ENCODE assay signal across 2 cellular contexts in the genomic region with DNA sequence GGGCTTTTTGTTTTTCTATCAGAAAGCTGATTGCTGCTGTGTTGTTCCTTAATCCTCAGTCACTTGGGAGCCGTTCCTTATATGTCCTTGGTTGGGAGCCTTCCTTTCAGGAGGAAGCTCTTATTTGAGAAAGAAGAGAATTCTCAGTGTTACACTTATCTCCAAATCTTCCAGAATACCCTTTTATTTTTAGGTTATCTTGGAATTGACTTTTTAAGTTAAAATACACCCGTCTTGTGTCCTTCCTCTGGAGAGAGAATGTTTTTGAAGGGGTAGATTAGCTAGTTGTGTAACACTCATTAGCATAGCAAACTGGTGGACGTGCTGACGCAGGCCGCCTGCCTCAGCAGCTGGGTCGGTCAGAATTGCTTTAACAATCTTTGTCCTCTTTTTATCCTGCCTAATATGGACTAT.
TF ChIP-seq lines count a peak whose summit lies in the region.

No MANE protein-coding gene starts in this region.

TF ChIP-seq in H1, 55 proteins besides CTCF, POLR2A, EP300 and RAD21:
- TF ChIP-seq, protein P1, sequence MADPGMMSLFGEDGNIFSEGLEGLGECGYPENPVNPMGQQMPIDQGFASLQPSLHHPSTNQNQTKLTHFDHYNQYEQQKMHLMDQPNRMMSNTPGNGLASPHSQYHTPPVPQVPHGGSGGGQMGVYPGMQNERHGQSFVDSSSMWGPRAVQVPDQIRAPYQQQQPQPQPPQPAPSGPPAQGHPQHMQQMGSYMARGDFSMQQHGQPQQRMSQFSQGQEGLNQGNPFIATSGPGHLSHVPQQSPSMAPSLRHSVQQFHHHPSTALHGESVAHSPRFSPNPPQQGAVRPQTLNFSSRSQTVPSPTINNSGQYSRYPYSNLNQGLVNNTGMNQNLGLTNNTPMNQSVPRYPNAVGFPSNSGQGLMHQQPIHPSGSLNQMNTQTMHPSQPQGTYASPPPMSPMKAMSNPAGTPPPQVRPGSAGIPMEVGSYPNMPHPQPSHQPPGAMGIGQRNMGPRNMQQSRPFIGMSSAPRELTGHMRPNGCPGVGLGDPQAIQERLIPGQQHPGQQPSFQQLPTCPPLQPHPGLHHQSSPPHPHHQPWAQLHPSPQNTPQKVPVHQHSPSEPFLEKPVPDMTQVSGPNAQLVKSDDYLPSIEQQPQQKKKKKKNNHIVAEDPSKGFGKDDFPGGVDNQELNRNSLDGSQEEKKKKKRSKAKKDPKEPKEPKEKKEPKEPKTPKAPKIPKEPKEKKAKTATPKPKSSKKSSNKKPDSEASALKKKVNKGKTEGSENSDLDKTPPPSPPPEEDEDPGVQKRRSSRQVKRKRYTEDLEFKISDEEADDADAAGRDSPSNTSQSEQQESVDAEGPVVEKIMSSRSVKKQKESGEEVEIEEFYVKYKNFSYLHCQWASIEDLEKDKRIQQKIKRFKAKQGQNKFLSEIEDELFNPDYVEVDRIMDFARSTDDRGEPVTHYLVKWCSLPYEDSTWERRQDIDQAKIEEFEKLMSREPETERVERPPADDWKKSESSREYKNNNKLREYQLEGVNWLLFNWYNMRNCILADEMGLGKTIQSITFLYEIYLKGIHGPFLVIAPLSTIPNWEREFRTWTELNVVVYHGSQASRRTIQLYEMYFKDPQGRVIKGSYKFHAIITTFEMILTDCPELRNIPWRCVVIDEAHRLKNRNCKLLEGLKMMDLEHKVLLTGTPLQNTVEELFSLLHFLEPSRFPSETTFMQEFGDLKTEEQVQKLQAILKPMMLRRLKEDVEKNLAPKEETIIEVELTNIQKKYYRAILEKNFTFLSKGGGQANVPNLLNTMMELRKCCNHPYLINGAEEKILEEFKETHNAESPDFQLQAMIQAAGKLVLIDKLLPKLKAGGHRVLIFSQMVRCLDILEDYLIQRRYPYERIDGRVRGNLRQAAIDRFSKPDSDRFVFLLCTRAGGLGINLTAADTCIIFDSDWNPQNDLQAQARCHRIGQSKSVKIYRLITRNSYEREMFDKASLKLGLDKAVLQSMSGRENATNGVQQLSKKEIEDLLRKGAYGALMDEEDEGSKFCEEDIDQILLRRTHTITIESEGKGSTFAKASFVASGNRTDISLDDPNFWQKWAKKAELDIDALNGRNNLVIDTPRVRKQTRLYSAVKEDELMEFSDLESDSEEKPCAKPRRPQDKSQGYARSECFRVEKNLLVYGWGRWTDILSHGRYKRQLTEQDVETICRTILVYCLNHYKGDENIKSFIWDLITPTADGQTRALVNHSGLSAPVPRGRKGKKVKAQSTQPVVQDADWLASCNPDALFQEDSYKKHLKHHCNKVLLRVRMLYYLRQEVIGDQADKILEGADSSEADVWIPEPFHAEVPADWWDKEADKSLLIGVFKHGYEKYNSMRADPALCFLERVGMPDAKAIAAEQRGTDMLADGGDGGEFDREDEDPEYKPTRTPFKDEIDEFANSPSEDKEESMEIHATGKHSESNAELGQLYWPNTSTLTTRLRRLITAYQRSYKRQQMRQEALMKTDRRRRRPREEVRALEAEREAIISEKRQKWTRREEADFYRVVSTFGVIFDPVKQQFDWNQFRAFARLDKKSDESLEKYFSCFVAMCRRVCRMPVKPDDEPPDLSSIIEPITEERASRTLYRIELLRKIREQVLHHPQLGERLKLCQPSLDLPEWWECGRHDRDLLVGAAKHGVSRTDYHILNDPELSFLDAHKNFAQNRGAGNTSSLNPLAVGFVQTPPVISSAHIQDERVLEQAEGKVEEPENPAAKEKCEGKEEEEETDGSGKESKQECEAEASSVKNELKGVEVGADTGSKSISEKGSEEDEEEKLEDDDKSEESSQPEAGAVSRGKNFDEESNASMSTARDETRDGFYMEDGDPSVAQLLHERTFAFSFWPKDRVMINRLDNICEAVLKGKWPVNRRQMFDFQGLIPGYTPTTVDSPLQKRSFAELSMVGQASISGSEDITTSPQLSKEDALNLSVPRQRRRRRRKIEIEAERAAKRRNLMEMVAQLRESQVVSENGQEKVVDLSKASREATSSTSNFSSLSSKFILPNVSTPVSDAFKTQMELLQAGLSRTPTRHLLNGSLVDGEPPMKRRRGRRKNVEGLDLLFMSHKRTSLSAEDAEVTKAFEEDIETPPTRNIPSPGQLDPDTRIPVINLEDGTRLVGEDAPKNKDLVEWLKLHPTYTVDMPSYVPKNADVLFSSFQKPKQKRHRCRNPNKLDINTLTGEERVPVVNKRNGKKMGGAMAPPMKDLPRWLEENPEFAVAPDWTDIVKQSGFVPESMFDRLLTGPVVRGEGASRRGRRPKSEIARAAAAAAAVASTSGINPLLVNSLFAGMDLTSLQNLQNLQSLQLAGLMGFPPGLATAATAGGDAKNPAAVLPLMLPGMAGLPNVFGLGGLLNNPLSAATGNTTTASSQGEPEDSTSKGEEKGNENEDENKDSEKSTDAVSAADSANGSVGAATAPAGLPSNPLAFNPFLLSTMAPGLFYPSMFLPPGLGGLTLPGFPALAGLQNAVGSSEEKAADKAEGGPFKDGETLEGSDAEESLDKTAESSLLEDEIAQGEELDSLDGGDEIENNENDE (IDR thresholded peaks at IDR 0.05; ENCODE audit: insufficient replicate concordance, low read length), result peak; percentile 35
- TF ChIP-seq CEBPB (IDR thresholded peaks at IDR 0.05; ENCODE audit: low read depth, low read length) (peak; percentile 81), CBX8 (IDR thresholded peaks at IDR 0.05; ENCODE audit: borderline replicate concordance, low read depth, low read length) (no peak), FOSL1 (IDR thresholded peaks at IDR 0.05; ENCODE audit: insufficient read depth, low read depth, low read length) (no peak), SRF (IDR thresholded peaks at IDR 0.05; ENCODE audit: low read depth, low read length) (0 out of 2 replicates have a peak, but pooled peaks have one; percentile 15)

TF ChIP-seq in liver, 16 proteins besides CTCF, POLR2A, EP300 and RAD21 (continued from another document):
- TF ChIP-seq FOXA1 (IDR thresholded peaks at IDR 0.05) (no peak), NR2F2 (IDR thresholded peaks at IDR 0.05) (no peak), GABPA (IDR thresholded peaks at IDR 0.05 in 1 of 2, conservative IDR thresholded peaks at IDR 0.05 in 1 of 2) (peak in 1 of 2 donors; percentile 14), EGR1 (IDR thresholded peaks at IDR 0.05; ENCODE audit: low read depth in 2 of 2) (no peak), TAF1 (conservative IDR thresholded peaks at IDR 0.05) (no peak), YY1 (IDR thresholded peaks at IDR 0.05) (peak; percentile 42), RXRA (IDR thresholded peaks at IDR 0.05) (peak; percentile 12 to 45), HNF4A (conservative IDR thresholded peaks at IDR 0.05) (peak; percentile 21 to 34), FOXA2 (IDR thresholded peaks at IDR 0.05) (no peak)
- TF ChIP-seq, protein P2, sequence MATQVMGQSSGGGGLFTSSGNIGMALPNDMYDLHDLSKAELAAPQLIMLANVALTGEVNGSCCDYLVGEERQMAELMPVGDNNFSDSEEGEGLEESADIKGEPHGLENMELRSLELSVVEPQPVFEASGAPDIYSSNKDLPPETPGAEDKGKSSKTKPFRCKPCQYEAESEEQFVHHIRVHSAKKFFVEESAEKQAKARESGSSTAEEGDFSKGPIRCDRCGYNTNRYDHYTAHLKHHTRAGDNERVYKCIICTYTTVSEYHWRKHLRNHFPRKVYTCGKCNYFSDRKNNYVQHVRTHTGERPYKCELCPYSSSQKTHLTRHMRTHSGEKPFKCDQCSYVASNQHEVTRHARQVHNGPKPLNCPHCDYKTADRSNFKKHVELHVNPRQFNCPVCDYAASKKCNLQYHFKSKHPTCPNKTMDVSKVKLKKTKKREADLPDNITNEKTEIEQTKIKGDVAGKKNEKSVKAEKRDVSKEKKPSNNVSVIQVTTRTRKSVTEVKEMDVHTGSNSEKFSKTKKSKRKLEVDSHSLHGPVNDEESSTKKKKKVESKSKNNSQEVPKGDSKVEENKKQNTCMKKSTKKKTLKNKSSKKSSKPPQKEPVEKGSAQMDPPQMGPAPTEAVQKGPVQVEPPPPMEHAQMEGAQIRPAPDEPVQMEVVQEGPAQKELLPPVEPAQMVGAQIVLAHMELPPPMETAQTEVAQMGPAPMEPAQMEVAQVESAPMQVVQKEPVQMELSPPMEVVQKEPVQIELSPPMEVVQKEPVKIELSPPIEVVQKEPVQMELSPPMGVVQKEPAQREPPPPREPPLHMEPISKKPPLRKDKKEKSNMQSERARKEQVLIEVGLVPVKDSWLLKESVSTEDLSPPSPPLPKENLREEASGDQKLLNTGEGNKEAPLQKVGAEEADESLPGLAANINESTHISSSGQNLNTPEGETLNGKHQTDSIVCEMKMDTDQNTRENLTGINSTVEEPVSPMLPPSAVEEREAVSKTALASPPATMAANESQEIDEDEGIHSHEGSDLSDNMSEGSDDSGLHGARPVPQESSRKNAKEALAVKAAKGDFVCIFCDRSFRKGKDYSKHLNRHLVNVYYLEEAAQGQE (IDR thresholded peaks at IDR 0.05), result peak; percentile 88
- TF ChIP-seq, protein P3, sequence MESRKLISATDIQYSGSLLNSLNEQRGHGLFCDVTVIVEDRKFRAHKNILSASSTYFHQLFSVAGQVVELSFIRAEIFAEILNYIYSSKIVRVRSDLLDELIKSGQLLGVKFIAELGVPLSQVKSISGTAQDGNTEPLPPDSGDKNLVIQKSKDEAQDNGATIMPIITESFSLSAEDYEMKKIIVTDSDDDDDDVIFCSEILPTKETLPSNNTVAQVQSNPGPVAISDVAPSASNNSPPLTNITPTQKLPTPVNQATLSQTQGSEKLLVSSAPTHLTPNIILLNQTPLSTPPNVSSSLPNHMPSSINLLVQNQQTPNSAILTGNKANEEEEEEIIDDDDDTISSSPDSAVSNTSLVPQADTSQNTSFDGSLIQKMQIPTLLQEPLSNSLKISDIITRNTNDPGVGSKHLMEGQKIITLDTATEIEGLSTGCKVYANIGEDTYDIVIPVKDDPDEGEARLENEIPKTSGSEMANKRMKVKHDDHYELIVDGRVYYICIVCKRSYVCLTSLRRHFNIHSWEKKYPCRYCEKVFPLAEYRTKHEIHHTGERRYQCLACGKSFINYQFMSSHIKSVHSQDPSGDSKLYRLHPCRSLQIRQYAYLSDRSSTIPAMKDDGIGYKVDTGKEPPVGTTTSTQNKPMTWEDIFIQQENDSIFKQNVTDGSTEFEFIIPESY (IDR thresholded peaks at IDR 0.05), result no peak
- TF ChIP-seq, protein P4, sequence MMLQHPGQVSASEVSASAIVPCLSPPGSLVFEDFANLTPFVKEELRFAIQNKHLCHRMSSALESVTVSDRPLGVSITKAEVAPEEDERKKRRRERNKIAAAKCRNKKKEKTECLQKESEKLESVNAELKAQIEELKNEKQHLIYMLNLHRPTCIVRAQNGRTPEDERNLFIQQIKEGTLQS (IDR thresholded peaks at IDR 0.05), result no peak
